Comparison of ENCODE assay signal across 10 cellular contexts in the genomic region with DNA sequence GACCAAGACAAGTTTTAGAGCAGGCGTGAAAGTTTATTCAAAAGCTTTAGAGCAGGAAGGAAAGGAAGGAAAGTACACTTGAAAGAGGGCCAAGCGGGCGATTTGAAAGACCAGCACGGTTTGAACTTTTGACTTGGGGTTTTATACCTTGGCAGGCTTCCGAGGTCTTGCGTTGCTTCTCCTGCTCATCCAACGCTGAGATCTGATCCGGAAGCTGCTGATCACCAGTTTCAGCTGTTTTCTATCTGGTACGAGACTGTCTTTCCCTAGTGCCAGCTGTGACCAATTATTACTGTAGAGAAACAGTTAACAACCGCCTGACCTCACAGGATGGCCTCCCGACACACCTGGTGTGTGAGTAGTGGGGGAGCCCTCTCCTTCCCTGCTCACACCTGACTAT. TPM values are rescaled to one million over a fixed set of nuclear protein-coding genes. Genes with fewer than 3 reads are reported as not detected.
DNase-seq lines count a peak whose midpoint lies in the region; ATAC-seq and TF ChIP-seq lines count a peak whose summit lies in the region.
"Had no signal": no experiment of that assay in that cellular context is flagged by ENCODE, and none has a peak within 500 bp of the region (broad histone marks: within the 10 kb centered on the region; RNA-seq: fewer than 3 reads in every experiment).

No MANE protein-coding gene starts in this region.

- peaks cover 0 to 2% (median 0%) of the 10 kb centered on the region in 8 donors for H3K9me3 Mint-ChIP-seq in CD4-positive, alpha-beta memory T cell
- H3K9me3 Mint-ChIP-seq in CD8-positive, alpha-beta T cell = no peaks in the 10 kb centered on the region
- H3K9me3 Mint-ChIP-seq in activated naive CD4-positive, alpha-beta T cell treated with anti-CD3 and anti-CD28 coated beads, Interleukin-2, amount 10 ng/mL, durations not matched to agents 7 days and 5 days = no peaks in the 10 kb centered on the region

- H3K4me3 Mint-ChIP-seq in CD4-positive, alpha-beta memory T cell = peak overlapping the region in 5 of 8 donors; percentile 4 to 75 (median 38)
- no peak overlapping the region for H3K4me3 Mint-ChIP-seq in CD8-positive, alpha-beta T cell
- H3K4me3 Mint-ChIP-seq in activated naive CD4-positive, alpha-beta T cell treated with anti-CD3 and anti-CD28 coated beads, Interleukin-2, amount 10 ng/mL, durations not matched to agents 7 days and 5 days = no peak overlapping the region

- no peaks in the 10 kb centered on the region for H3K36me3 ChIP-seq in CD4-positive, alpha-beta memory T cell (ENCODE audit: insufficient read depth, low read length)
- no peaks in the 10 kb centered on the region for H3K36me3 ChIP-seq in left lung
- H3K36me3 ChIP-seq in CD8-positive, alpha-beta T cell (ENCODE audit: insufficient read depth, low read length) = no peaks in the 10 kb centered on the region

- H3K9me3 ChIP-seq in CD4-positive, alpha-beta memory T cell (ENCODE audit: control insufficient read depth in 1 of 2, low read length in 2 of 2) = no peaks in the 10 kb centered on the region
- H3K9me3 ChIP-seq in left lung = no peaks in the 10 kb centered on the region
- H3K9me3 ChIP-seq in CD8-positive, alpha-beta T cell (ENCODE audit: low read length) = no peaks in the 10 kb centered on the region

- CTCF ChIA-PET in CD4-positive, alpha-beta memory T cell (lab: Charles Lee; ENCODE audit: partially characterized antibody) = no interaction called here
- CTCF ChIA-PET in CD8-positive, alpha-beta T cell (lab: Charles Lee) = no interaction called here
- CTCF ChIA-PET in activated naive CD4-positive, alpha-beta T cell treated with anti-CD3 and anti-CD28 coated beads, Interleukin-2, amount 10 ng/mL, durations not matched to agents 7 days and 5 days (lab: Charles Lee) = no interaction called here

- intact Hi-C loops in CD4-positive, alpha-beta memory T cell (cut with micrococcal nuclease) = no loop called here
- intact Hi-C loops in left lung (cut with DNase I) = no loop called here
- intact Hi-C loops in CD8-positive, alpha-beta T cell (cut with DNase I, micrococcal nuclease) = no loop called here

- no peaks in the 10 kb centered on the region for H3K36me3 Mint-ChIP-seq in CD4-positive, alpha-beta memory T cell
- H3K36me3 Mint-ChIP-seq in CD8-positive, alpha-beta T cell = no peaks in the 10 kb centered on the region
- no peaks in the 10 kb centered on the region for H3K36me3 Mint-ChIP-seq in activated naive CD4-positive, alpha-beta T cell treated with anti-CD3 and anti-CD28 coated beads, Interleukin-2, amount 10 ng/mL, durations not matched to agents 7 days and 5 days

- POLR2A ChIA-PET in CD4-positive, alpha-beta memory T cell (lab: Charles Lee; ENCODE audit: partially characterized antibody) = no interaction called here
- POLR2A ChIA-PET in CD8-positive, alpha-beta T cell (lab: Charles Lee) = no interaction called here

- H3K4me3 ChIP-seq in CD4-positive, alpha-beta memory T cell (ENCODE audit: low read length in 2 of 2) = no peak overlapping the region
- no peak overlapping the region for H3K4me3 ChIP-seq in left lung
- H3K4me3 ChIP-seq in CD8-positive, alpha-beta T cell (ENCODE audit: low read depth, low read length) = no peak overlapping the region

- ATAC-seq in left lung = peak; percentile 52
- no peak for ATAC-seq in CD8-positive, alpha-beta T cell

- no peak overlapping the region for H3K27ac ChIP-seq in CD4-positive, alpha-beta memory T cell (ENCODE audit: low read depth, low read length)
- peak overlapping the region in 1 of 2 donors; percentile 57 for H3K27ac ChIP-seq in left lung
- no peak overlapping the region for H3K27ac ChIP-seq in CD8-positive, alpha-beta T cell (ENCODE audit: low read depth, low read length)

- H3K4me1 Mint-ChIP-seq in CD4-positive, alpha-beta memory T cell = peaks cover 2 to 7% (median 6%) of the 10 kb centered on the region in 4 donors
- H3K4me1 Mint-ChIP-seq in CD8-positive, alpha-beta T cell (ENCODE audit: low read depth) = peaks cover 8% of the 10 kb centered on the region
- peaks cover 5% of the 10 kb centered on the region for H3K4me1 Mint-ChIP-seq in activated naive CD4-positive, alpha-beta T cell treated with anti-CD3 and anti-CD28 coated beads, Interleukin-2, amount 10 ng/mL, durations not matched to agents 7 days and 5 days

- H3K27me3 ChIP-seq in CD4-positive, alpha-beta memory T cell (ENCODE audit: insufficient read depth, low read length) = no peaks in the 10 kb centered on the region
- H3K27me3 ChIP-seq in left lung = peaks cover 0 to 13% of the 10 kb centered on the region in 2 donors
- no peaks in the 10 kb centered on the region for H3K27me3 ChIP-seq in CD8-positive, alpha-beta T cell (ENCODE audit: insufficient read depth, low read length)

- H3K27me3 Mint-ChIP-seq in CD4-positive, alpha-beta memory T cell = peaks cover 9 to 12% of the 10 kb centered on the region in 2 donors
- H3K27me3 Mint-ChIP-seq in CD8-positive, alpha-beta T cell (ENCODE audit: low read depth) = peaks cover 10% of the 10 kb centered on the region
- H3K27me3 Mint-ChIP-seq in activated naive CD4-positive, alpha-beta T cell treated with anti-CD3 and anti-CD28 coated beads, Interleukin-2, amount 10 ng/mL, durations not matched to agents 7 days and 5 days = peaks cover 25% of the 10 kb centered on the region

- no peak for DNase-seq in CD4-positive, alpha-beta memory T cell
- DNase-seq in M059J (ENCODE audit: low read depth) (peak; percentile 91), T1000 (lab: John Stamatoyannopoulos, UW) (peak; percentile 40), left lung (peak in 1 of 2 donors; percentile 52), NCI-H526 treated with DMSO at 0.1 percent for 48 hours (lab: John Stamatoyannopoulos, UW) (no peak), cerebellar nuclear complex (lab: John Stamatoyannopoulos, UW) (no peak)
- DNase-seq in CD8-positive, alpha-beta T cell = no peak
- no peak for DNase-seq in activated naive CD4-positive, alpha-beta T cell treated with anti-CD3 and anti-CD28 coated beads, Interleukin-2, amount 10 ng/mL, durations not matched to agents 7 days and 5 days
- DNase-seq: activated naive CD4-positive, alpha-beta T cell treated with Interleukin-2 at 50 U/mL for 16 hours; DND-41 had no signal

- no peaks in the 10 kb centered on the region for H3K4me1 ChIP-seq in CD4-positive, alpha-beta memory T cell (ENCODE audit: insufficient read depth, low read length)
- H3K4me1 ChIP-seq in left lung = peaks cover 4 to 9% of the 10 kb centered on the region in 2 donors
- H3K4me1 ChIP-seq in CD8-positive, alpha-beta T cell (ENCODE audit: insufficient read depth, low read length) = no peaks in the 10 kb centered on the region

- H3K27ac Mint-ChIP-seq in CD4-positive, alpha-beta memory T cell = peak overlapping the region in 2 of 7 donors; percentile 5 to 77
- no peak overlapping the region for H3K27ac Mint-ChIP-seq in CD8-positive, alpha-beta T cell
- H3K27ac Mint-ChIP-seq in activated naive CD4-positive, alpha-beta T cell treated with anti-CD3 and anti-CD28 coated beads, Interleukin-2, amount 10 ng/mL, durations not matched to agents 7 days and 5 days = no peak overlapping the region

- no peak for TF ChIP-seq CTCF in left lung (IDR thresholded peaks at IDR 0.05)
- TF ChIP-seq CTCF in CD8-positive, alpha-beta T cell (IDR thresholded peaks at IDR 0.05) = no peak

RNA-seq across cellular contexts. Expression of gene SNRPF, which starts 20.6 kb away (rescaled TPM):
- 10 to 100 TPM; 16.7 to 19.5 TPM for total RNA-seq in CD4-positive, alpha-beta memory T cell
- 10 to 100 TPM; 42.9 to 60.5 TPM for polyA plus RNA-seq in CD4-positive, alpha-beta memory T cell
- total RNA-seq in M059J (2014; rRNA removed; shearing (Covaris generic)) = 20.6 and 33.8 TPM in 2 replicates
- 10 to 100 TPM; 16.4 to 25.4 TPM for total RNA-seq in left lung
- 10 to 100 TPM; 42.9 to 49.2 TPM for total RNA-seq in CD8-positive, alpha-beta T cell

RNA-seq across cellular contexts. Expression of gene NTN4, which starts 47.6 kb away (rescaled TPM):
- total RNA-seq in CD4-positive, alpha-beta memory T cell = 1 to 10 TPM; 2.0 to 2.4 TPM
- 1 to 10 TPM; 5.2 to 5.5 TPM for polyA plus RNA-seq in CD4-positive, alpha-beta memory T cell
- total RNA-seq in M059J (2014; rRNA removed; shearing (Covaris generic)) = 16.5 and 21.5 TPM in 2 replicates
- total RNA-seq in left lung = 10 to 100 TPM; 61.9 to 81.5 TPM
- under 1 TPM; 0.14 to 0.47 TPM for total RNA-seq in CD8-positive, alpha-beta T cell

Comparison
In these comparisons a context has a peak if more than half of its experiments do, and no peak if none do; other contexts are left out.
1. DNase-seq: peak in M059J (single experiment) and T1000 (single experiment); none in CD4-positive, alpha-beta memory T cell (0 of 5), CD8-positive, alpha-beta T cell (0 of 7), activated naive CD4-positive, alpha-beta T cell treated with anti-CD3 and anti-CD28 coated beads, Interleukin-2, amount 10 ng/mL, durations not matched to agents 7 days and 5 days (single experiment), NCI-H526 treated with DMSO at 0.1 percent for 48 hours (single experiment) and cerebellar nuclear complex (0 of 2).
2. H3K4me3 Mint-ChIP-seq: peak in CD4-positive, alpha-beta memory T cell (5 of 8); none in CD8-positive, alpha-beta T cell (single experiment) and activated naive CD4-positive, alpha-beta T cell treated with anti-CD3 and anti-CD28 coated beads, Interleukin-2, amount 10 ng/mL, durations not matched to agents 7 days and 5 days (single experiment).